ENCODE assay signal across 13 cellular contexts in the genomic region with DNA sequence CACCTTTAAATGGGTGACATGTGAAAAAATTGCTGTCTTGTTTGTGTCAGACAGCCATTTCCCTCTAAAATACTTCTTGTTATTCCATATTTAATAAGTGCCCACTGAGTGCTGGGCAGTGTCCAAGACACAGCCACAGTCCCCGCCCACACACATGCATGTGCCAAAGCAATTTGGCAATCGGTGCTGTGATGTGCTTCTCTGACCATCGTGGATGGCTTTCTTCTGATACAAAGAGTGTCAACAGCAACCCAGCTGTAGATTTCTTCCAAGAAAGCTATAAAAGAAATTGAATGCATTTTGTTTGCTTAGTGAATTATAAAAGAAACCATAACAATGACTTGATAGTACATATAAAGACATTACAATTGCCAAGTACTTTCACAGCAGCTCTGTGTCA.
A peak's percentile ranks its signal among the peaks of the same experiment; 100 is the strongest.
DNase-seq lines count a peak whose midpoint lies in the region; ATAC-seq, FAIRE-seq and TF ChIP-seq lines count a peak whose summit lies in the region.
"Had no signal": no experiment of that assay in that cellular context is flagged by ENCODE, and none has a peak within 500 bp of the region (broad histone marks: within the 10 kb centered on the region; RNA-seq: fewer than 3 reads in every experiment).

No MANE protein-coding gene starts in this region.

- DNase-seq in right lobe of liver, result peak; percentile 64 to 78 (median 70)
- DNase-seq in HepG2 (ENCODE audit: low spot score), result no peak
- peak; percentile 56 for DNase-seq in mammary epithelial cell
- DNase-seq in lower leg skin (ENCODE audit: low spot score in 2 of 2), result peak; percentile 66 to 90
- DNase-seq in activated CD8-positive, alpha-beta memory T cell treated with anti-CD3 and anti-CD28 coated beads, Interleukin-2, amount 10 ng/mL, durations not matched to agents 7 days and 5 days, result no peak
- no peak for DNase-seq in activated CD4-positive, alpha-beta T cell treated with anti-CD3 and anti-CD28 coated beads for 1 hour
- DNase-seq in natural killer cell treated with Interleukin-12 subunit alpha and Interleukin-12 subunit beta and Interleukin-15 and Interleukin-18, amount 100 ng/mL, for 72 hours (ENCODE audit: low spot score), result no peak
- DNase-seq: activated T-cell treated with anti-CD3 and anti-CD28 coated beads, Interleukin-2, amount 50 U/mL, for 4 hours; effector CD4-positive, alpha-beta T cell had no signal

- ATAC-seq in right lobe of liver, result peak; percentile 89 to 95 (median 93)
- no peak for ATAC-seq in HepG2
- ATAC-seq in activated CD8-positive, alpha-beta memory T cell treated with anti-CD3 and anti-CD28 coated beads, Interleukin-2, amount 10 ng/mL, durations not matched to agents 7 days and 5 days, result no peak
- ATAC-seq in HG02870 (IDR thresholded peaks at IDR 0.05; ENCODE audit: unreplicated experiment), result no peak
- ATAC-seq in natural killer cell treated with Interleukin-12 subunit alpha and Interleukin-12 subunit beta and Interleukin-15 and Interleukin-18, amount 100 ng/mL, for 72 hours, result no peak
- ATAC-seq: activated T-cell treated with anti-CD3 and anti-CD28 coated beads, Interleukin-2, amount 50 U/mL, for 4 hours had no signal

- no peak for TF ChIP-seq POLR2A in right lobe of liver (IDR thresholded peaks at IDR 0.05)
- no peak for TF ChIP-seq POLR2A in HepG2 (IDR thresholded peaks at IDR 0.05; ENCODE audit: insufficient read depth in 1 of 2, low read depth in 2 of 2, low read length in 2 of 2)
- TF ChIP-seq POLR2A in lower leg skin (IDR thresholded peaks at IDR 0.05), result no peak

- no peak overlapping the region for H3K4me3 Mint-ChIP-seq in activated CD8-positive, alpha-beta memory T cell treated with anti-CD3 and anti-CD28 coated beads, Interleukin-2, amount 10 ng/mL, durations not matched to agents 7 days and 5 days
- H3K4me3 Mint-ChIP-seq in natural killer cell treated with Interleukin-12 subunit alpha and Interleukin-12 subunit beta and Interleukin-15 and Interleukin-18, amount 100 ng/mL, for 72 hours, result no peak overlapping the region
- H3K4me3 Mint-ChIP-seq: activated T-cell treated with anti-CD3 and anti-CD28 coated beads, Interleukin-2, amount 50 U/mL, for 4 hours; T-helper 1 cell treated with Interleukin-12 subunit alpha and Interleukin-12 subunit beta and Interleukin-4 antibody, amounts not matched to agents 30 μg/mL and 1 μg/mL, for 36 hours had no signal

- CTCF ChIA-PET in HepG2 (lab: Yijun Ruan, JAX; ENCODE audit: low intra/inter-chr PET ratio, low total read pairs), result no interaction called here
- CTCF ChIA-PET in mammary epithelial cell (lab: Charles Lee; ENCODE audit: low non-redundant PET), result interaction anchor here (0.6 kb wide), 1 partner anchor 27 kb away, joined by 5 read pairs; no protein-coding TSS in a partner anchor
- CTCF ChIA-PET in activated CD8-positive, alpha-beta memory T cell treated with anti-CD3 and anti-CD28 coated beads, Interleukin-2, amount 10 ng/mL, durations not matched to agents 7 days and 5 days (lab: Charles Lee), result no interaction called here

- H3K36me3 ChIP-seq in right lobe of liver (no peaks in the 10 kb centered on the region), HepG2 (replicated peaks in 1 of 2; ENCODE audit: control insufficient read depth in 1 of 2, insufficient read depth in 2 of 2, low read length in 2 of 2) (no peaks in the 10 kb centered on the region), mammary epithelial cell (ENCODE audit: insufficient read depth, low read length) (no peaks in the 10 kb centered on the region)
- H3K36me3 ChIP-seq: suprapubic skin had no signal

- no peak overlapping the region for H3K4me2 ChIP-seq in HepG2 (ENCODE audit: low read depth, low read length)
- no peak overlapping the region for H3K4me2 ChIP-seq in mammary epithelial cell (ENCODE audit: insufficient read depth, low read depth, low read length)

- no peaks in the 10 kb centered on the region for H4K20me1 ChIP-seq in HepG2 (ENCODE audit: insufficient read depth, low read length)
- no peaks in the 10 kb centered on the region for H4K20me1 ChIP-seq in mammary epithelial cell (ENCODE audit: insufficient read depth, low read length)

- H3K4me3 ChIP-seq in right lobe of liver, result no peak overlapping the region
- no peak overlapping the region for H3K4me3 ChIP-seq in HepG2 (replicated peaks in 1 of 3; ENCODE audit: insufficient read depth in 1 of 3, low read depth in 2 of 3, low read length in 3 of 3)
- no peak overlapping the region for H3K4me3 ChIP-seq in mammary epithelial cell (replicated peaks in 1 of 3; ENCODE audit: insufficient read depth in 1 of 3, low read depth in 2 of 3, low read length in 3 of 3)
- no peak overlapping the region for H3K4me3 ChIP-seq in lower leg skin (ENCODE audit: low read depth, poor library complexity, severe bottlenecking)
- H3K4me3 ChIP-seq: suprapubic skin had no signal

- H2AFZ ChIP-seq in HepG2 (ENCODE audit: low read length) (no peak overlapping the region), mammary epithelial cell (ENCODE audit: low read depth, low read length) (no peak overlapping the region)

- dilution Hi-C loops in mammary epithelial cell (cut with HindIII; ENCODE audit: low sequenced_read_pairs), result no loop called here

- WGBS in right lobe of liver (ENCODE audit: insufficient coverage, low coverage, low lambda C conversion rate, missing lambda C conversion rate), result 9% methylated on average over 3 of the region's 3 CpGs
- WGBS in HepG2 (ENCODE audit: low lambda C conversion rate), result 4% methylated on average over 3 of the region's 3 CpGs
- 0% methylated on average over 3 of the region's 3 CpGs for WGBS in mammary epithelial cell (ENCODE audit: low coverage, missing lambda C conversion rate)
- 8 to 22% methylated on average over 3 of the region's 3 CpGs for WGBS in lower leg skin, 2 donors

- no peak for TF ChIP-seq RAD21 in HepG2 (CRISPR knock-in tag; IDR thresholded peaks at IDR 0.05)

- BruUV-seq in HepG2 (replicated peaks; lab: Mats Ljungman, UMichigan), result no TSS peak
- no TSS peak for BruUV-seq in mammary epithelial cell (replicated peaks; lab: Mats Ljungman, UMichigan)

- no peaks in the 10 kb centered on the region for H3K9me3 Mint-ChIP-seq in activated CD8-positive, alpha-beta memory T cell treated with anti-CD3 and anti-CD28 coated beads, Interleukin-2, amount 10 ng/mL, durations not matched to agents 7 days and 5 days (ENCODE audit: low read depth)
- H3K9me3 Mint-ChIP-seq in natural killer cell treated with Interleukin-12 subunit alpha and Interleukin-12 subunit beta and Interleukin-15 and Interleukin-18, amount 100 ng/mL, for 72 hours, result no peaks in the 10 kb centered on the region
- H3K9me3 Mint-ChIP-seq: activated T-cell treated with anti-CD3 and anti-CD28 coated beads, Interleukin-2, amount 50 U/mL, for 4 hours; T-helper 1 cell treated with Interleukin-12 subunit alpha and Interleukin-12 subunit beta and Interleukin-4 antibody, amounts not matched to agents 30 μg/mL and 1 μg/mL, for 36 hours had no signal

- intact Hi-C loops in right lobe of liver (cut with DNase I), result no loop called here
- intact Hi-C loops in HepG2 (cut with micrococcal nuclease; ENCODE audit: unreplicated experiment), result no loop called here
- intact Hi-C loops in mammary epithelial cell (cut with micrococcal nuclease), result no loop called here
- intact Hi-C loops in lower leg skin (cut with DNase I; ENCODE audit: low total_unique reads), result no loop called here

- no peak for TF ChIP-seq CTCF in right lobe of liver (IDR thresholded peaks at IDR 0.05)
- TF ChIP-seq CTCF in HepG2 (CRISPR knock-in tag; IDR thresholded peaks at IDR 0.05), result no peak
- TF ChIP-seq CTCF in mammary epithelial cell (conservative IDR thresholded peaks at IDR 0.05 in 1 of 2, IDR thresholded peaks at IDR 0.05 in 1 of 2; ENCODE audit: extremely low read depth in 1 of 2, insufficient read depth in 1 of 2, low read depth in 1 of 2, low read length in 2 of 2), result no peak
- no peak for TF ChIP-seq CTCF in lower leg skin (IDR thresholded peaks at IDR 0.05)

- no peaks in the 10 kb centered on the region for H3K79me2 ChIP-seq in HepG2 (ENCODE audit: insufficient read depth, low read length)
- H3K79me2 ChIP-seq in mammary epithelial cell (ENCODE audit: insufficient read depth, low read length), result no peaks in the 10 kb centered on the region

- in situ Hi-C loops in HepG2 (cut with HindIII; ENCODE audit: extremely low pct_ligation_motif_present, low pct_unique_long_range_greater_than_20kb), result no loop called here
- in situ Hi-C loops in mammary epithelial cell (cut with MboI; ENCODE audit: low sequenced_read_pairs in 2 of 2), result no loop called here

- FAIRE-seq in HepG2 (lab: Jason Lieb, UNC), result no peak
- FAIRE-seq: GM12891 had no signal

- no peaks in the 10 kb centered on the region for H3K4me1 Mint-ChIP-seq in activated CD8-positive, alpha-beta memory T cell treated with anti-CD3 and anti-CD28 coated beads, Interleukin-2, amount 10 ng/mL, durations not matched to agents 7 days and 5 days
- no peaks in the 10 kb centered on the region for H3K4me1 Mint-ChIP-seq in natural killer cell treated with Interleukin-12 subunit alpha and Interleukin-12 subunit beta and Interleukin-15 and Interleukin-18, amount 100 ng/mL, for 72 hours (ENCODE audit: low read depth in 2 of 2)

- no peak overlapping the region for H3K27ac ChIP-seq in right lobe of liver
- no peak overlapping the region for H3K27ac ChIP-seq in HepG2 (ENCODE audit: extremely low read length, insufficient read depth, low read length)
- no peak overlapping the region for H3K27ac ChIP-seq in mammary epithelial cell (ENCODE audit: insufficient read depth, low read depth, low read length)
- H3K27ac ChIP-seq: suprapubic skin had no signal

- no peaks in the 10 kb centered on the region for H3K27me3 ChIP-seq in right lobe of liver
- peaks cover 0 to 5% of the 10 kb centered on the region in 2 experiments; a peak in 1 of 5 replicates for H3K27me3 ChIP-seq in HepG2 (ENCODE audit: control insufficient read depth in 1 of 2, insufficient read depth in 2 of 2, low read length in 2 of 2)
- no peaks in the 10 kb centered on the region for H3K27me3 ChIP-seq in mammary epithelial cell (ENCODE audit: insufficient read depth, low read length)
- H3K27me3 ChIP-seq: suprapubic skin had no signal

- no peaks in the 10 kb centered on the region for H3K9me3 ChIP-seq in right lobe of liver
- no peaks in the 10 kb centered on the region for H3K9me3 ChIP-seq in HepG2 (ENCODE audit: low read length)
- H3K9me3 ChIP-seq in mammary epithelial cell (replicated peaks; ENCODE audit: insufficient read depth, low read length), result no peaks in the 10 kb centered on the region
- H3K9me3 ChIP-seq: suprapubic skin had no signal

- H3K27me3 Mint-ChIP-seq in activated CD8-positive, alpha-beta memory T cell treated with anti-CD3 and anti-CD28 coated beads, Interleukin-2, amount 10 ng/mL, durations not matched to agents 7 days and 5 days, result peaks cover 40% of the 10 kb centered on the region
- H3K27me3 Mint-ChIP-seq in natural killer cell treated with Interleukin-12 subunit alpha and Interleukin-12 subunit beta and Interleukin-15 and Interleukin-18, amount 100 ng/mL, for 72 hours, result peaks cover 36% of the 10 kb centered on the region in 2 donors

- POLR2A ChIA-PET in HepG2 (lab: Yijun Ruan, JAX), result no interaction called here

- no peaks in the 10 kb centered on the region for H3K4me1 ChIP-seq in right lobe of liver
- H3K4me1 ChIP-seq in HepG2 (ENCODE audit: insufficient read depth, low read length), result no peaks in the 10 kb centered on the region
- H3K4me1 ChIP-seq in mammary epithelial cell (ENCODE audit: insufficient read depth, low read length), result peaks cover 5% of the 10 kb centered on the region

- H3K9ac ChIP-seq in HepG2 (ENCODE audit: insufficient read depth, low read depth, low read length) (no peak overlapping the region), mammary epithelial cell (ENCODE audit: insufficient read depth, low read length) (no peak overlapping the region)

- TF ChIP-seq EP300 in HepG2 (IDR thresholded peaks at IDR 0.05; ENCODE audit: low read depth in 2 of 2, low read length in 2 of 2) (no peak), HepG2 (CRISPR knock-in tag; IDR thresholded peaks at IDR 0.05; ENCODE audit: borderline replicate concordance) (no peak)

- no peak overlapping the region for H3K27ac Mint-ChIP-seq in activated CD8-positive, alpha-beta memory T cell treated with anti-CD3 and anti-CD28 coated beads, Interleukin-2, amount 10 ng/mL, durations not matched to agents 7 days and 5 days
- no peak overlapping the region for H3K27ac Mint-ChIP-seq in natural killer cell treated with Interleukin-12 subunit alpha and Interleukin-12 subunit beta and Interleukin-15 and Interleukin-18, amount 100 ng/mL, for 72 hours
- H3K27ac Mint-ChIP-seq: T-helper 1 cell treated with Interleukin-12 subunit alpha and Interleukin-12 subunit beta and Interleukin-4 antibody, amounts not matched to agents 30 μg/mL and 1 μg/mL, for 36 hours had no signal

- no peaks in the 10 kb centered on the region for H3K36me3 Mint-ChIP-seq in activated CD8-positive, alpha-beta memory T cell treated with anti-CD3 and anti-CD28 coated beads, Interleukin-2, amount 10 ng/mL, durations not matched to agents 7 days and 5 days
- H3K36me3 Mint-ChIP-seq in natural killer cell treated with Interleukin-12 subunit alpha and Interleukin-12 subunit beta and Interleukin-15 and Interleukin-18, amount 100 ng/mL, for 72 hours, result no peaks in the 10 kb centered on the region

Comparison
In these comparisons a context has a peak if more than half of its experiments do, and no peak if none do; other contexts are left out.
1. ATAC-seq: peak in right lobe of liver (4 of 4); none in HepG2 (single experiment), activated CD8-positive, alpha-beta memory T cell treated with anti-CD3 and anti-CD28 coated beads, Interleukin-2, amount 10 ng/mL, durations not matched to agents 7 days and 5 days (single experiment), HG02870 (single experiment) and natural killer cell treated with Interleukin-12 subunit alpha and Interleukin-12 subunit beta and Interleukin-15 and Interleukin-18, amount 100 ng/mL, for 72 hours (0 of 2).
2. DNase-seq: peak in right lobe of liver (3 of 3), mammary epithelial cell (single experiment) and lower leg skin (2 of 2); none in HepG2 (single experiment), activated CD8-positive, alpha-beta memory T cell treated with anti-CD3 and anti-CD28 coated beads, Interleukin-2, amount 10 ng/mL, durations not matched to agents 7 days and 5 days (single experiment), activated CD4-positive, alpha-beta T cell treated with anti-CD3 and anti-CD28 coated beads for 1 hour (single experiment) and natural killer cell treated with Interleukin-12 subunit alpha and Interleukin-12 subunit beta and Interleukin-15 and Interleukin-18, amount 100 ng/mL, for 72 hours (single experiment).